Comparison of ENCODE assay signal across 8 cellular contexts in the genomic region with DNA sequence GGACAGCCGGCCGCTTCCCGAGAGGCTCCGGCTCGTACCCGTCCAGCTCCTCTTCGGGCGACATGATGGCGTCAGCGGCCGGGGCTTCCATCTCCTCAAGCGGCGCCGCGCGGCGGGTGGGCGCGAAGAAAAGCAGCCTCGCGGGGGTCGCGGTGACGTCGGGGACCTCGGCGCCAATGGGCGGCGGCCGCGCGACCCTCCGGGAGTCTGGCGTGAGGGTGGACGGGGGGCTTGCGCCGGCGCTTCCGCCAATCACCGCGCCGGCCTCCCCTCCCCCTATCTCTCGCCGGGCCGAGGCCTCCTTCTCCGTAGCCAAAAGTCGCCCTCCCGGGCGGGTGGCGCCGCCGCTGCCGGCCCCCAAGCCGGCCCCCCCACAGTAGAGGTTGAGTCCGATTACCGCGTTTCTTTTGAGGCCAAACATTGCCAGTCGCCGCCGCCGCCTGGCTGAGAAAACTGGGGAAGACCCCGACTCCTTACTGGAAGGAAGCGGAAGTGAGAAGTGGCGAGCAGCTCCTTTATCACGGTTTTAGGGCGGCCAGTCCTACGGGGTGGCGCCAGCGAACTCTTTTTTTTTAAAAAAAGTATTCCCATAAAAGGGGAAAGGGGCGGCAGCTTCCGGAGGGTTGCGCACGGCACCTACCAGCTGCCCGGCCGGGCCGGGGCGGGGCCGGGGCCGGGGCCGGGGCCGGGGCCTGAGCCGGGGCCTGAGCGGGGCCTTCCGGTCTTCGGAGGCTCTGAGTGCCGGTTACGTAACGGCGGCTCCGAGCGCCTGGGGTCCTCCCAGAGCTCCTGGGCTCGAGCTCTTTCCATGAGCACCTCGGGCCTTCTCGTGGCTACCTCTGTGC.
DNase-seq lines count a peak whose midpoint lies in the region; ATAC-seq and TF ChIP-seq lines count a peak whose summit lies in the region.

A gene (minus strand): TSS at position 501 of the 845 bp plus-strand sequence. CDS start 80 bp downstream, at position 421.

- DNase-seq in Ammon's horn (ENCODE audit: low spot score): peak; percentile 96
- peak; percentile 91 for DNase-seq in NCI-H510A treated with DMSO at 0.1 percent for 48 hours (lab: John Stamatoyannopoulos, UW)
- DNase-seq in activated CD4-positive, alpha-beta T cell treated with anti-CD3 and anti-CD28 coated beads for 4 hours: peak; percentile 83 to 85
- DNase-seq in choroid plexus epithelial cell (ENCODE audit: low read depth): peak; percentile 98
- DNase-seq in kidney tubule cell (ENCODE audit: low spot score): peak; percentile 98
- DNase-seq in stimulated activated CD4-positive, alpha-beta T cell treated with anti-CD3 and anti-CD28 coated beads, Interleukin-1b, Interleukin-23, amount 100 ng/mL, for 1 hour (ENCODE audit: low read depth in 2 of 2): peak; percentile 59 to 73

- TF ChIP-seq POLR2A in GM19193 (IDR thresholded peaks at IDR 0.05; ENCODE audit: extremely low read depth, insufficient read depth, insufficient read length): peak; percentile 99

- no peak for TF ChIP-seq CTCF in choroid plexus epithelial cell (conservative IDR thresholded peaks at IDR 0.05; ENCODE audit: low read depth, low read length)

- peak; percentile 86 for ATAC-seq in HG03432 (IDR thresholded peaks at IDR 0.05; ENCODE audit: unreplicated experiment)

- H3K4me3 ChIP-seq in choroid plexus epithelial cell (ENCODE audit: low read depth, low read length): peak within 1 kb of the TSS; percentile 99

Comparison
In these comparisons a context has a peak if more than half of its experiments do, and no peak if none do; other contexts are left out.
1. Peak in every context shown above with its lines: DNase-seq, ATAC-seq and H3K4me3 ChIP-seq.